In the genomic region with DNA sequence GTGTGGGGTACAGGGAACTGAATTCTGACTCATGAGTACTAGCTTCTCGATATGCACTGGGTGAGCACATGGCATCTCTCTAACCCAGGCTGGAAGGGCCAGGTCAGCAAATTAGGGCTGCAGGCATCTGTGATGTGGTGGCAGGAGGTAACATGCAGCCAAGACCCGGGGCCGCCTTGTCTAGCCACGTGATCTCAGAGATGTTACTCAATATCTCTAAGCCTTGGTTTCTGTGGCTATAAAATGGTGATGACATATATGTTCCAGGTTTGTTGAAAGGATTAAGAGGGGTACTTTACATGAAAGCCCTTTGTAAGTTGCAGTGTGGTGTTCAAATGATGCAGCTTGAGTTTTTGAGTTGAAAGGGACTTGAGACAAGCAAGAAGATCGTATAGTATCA, we compare ENCODE assay signal across 12 cellular contexts. TPM values are rescaled to one million over a fixed set of nuclear protein-coding genes. Genes with fewer than 3 reads are reported as not detected.
A peak's percentile ranks its signal among the peaks of the same experiment; 100 is the strongest.
DNase-seq lines count a peak whose midpoint lies in the region; ATAC-seq, FAIRE-seq and TF ChIP-seq lines count a peak whose summit lies in the region.
"Had no signal": no experiment of that assay in that cellular context is flagged by ENCODE, and none has a peak within 500 bp of the region (broad histone marks: within the 10 kb centered on the region; RNA-seq: fewer than 3 reads in every experiment).

No MANE protein-coding gene starts in this region.

- peaks cover 24% of the 10 kb centered on the region for H3K4me1 ChIP-seq in A549

- WGBS in A549 (ENCODE audit: missing lambda C conversion rate): 88% methylated on average over 5 of the region's 5 CpGs

- CTCF ChIA-PET in A549 (lab: Yijun Ruan, JAX): no interaction called here

- TF ChIP-seq RAD21 in A549 (conservative IDR thresholded peaks at IDR 0.05 in 1 of 2, IDR thresholded peaks at IDR 0.05 in 1 of 2): no peak

- no peak overlapping the region; a peak in 1 of 6 replicates for H3K27ac ChIP-seq in A549

- POLR2A ChIA-PET in A549 (lab: Yijun Ruan, JAX): no interaction called here

- no peak for FAIRE-seq in A549 (lab: Jason Lieb, UNC)
- FAIRE-seq: D721Med had no signal

- no peak for DNase-seq in A549 (ENCODE audit: low read depth in 1 of 2, low spot score in 1 of 2)
- peak; percentile 47 for DNase-seq in H4 (ENCODE audit: low spot score)
- DNase-seq in OCI-M1 (lab: John Stamatoyannopoulos, UW): peak; percentile 66
- peak; percentile 90 for DNase-seq in fibroblast of villous mesenchyme (ENCODE audit: low read depth)
- DNase-seq in OCI-M2 (lab: John Stamatoyannopoulos, UW; ENCODE audit: unreplicated experiment): no peak
- DNase-seq in hippocampal formation (lab: John Stamatoyannopoulos, UW): no peak
- no peak for DNase-seq in T1000 (lab: John Stamatoyannopoulos, UW)
- no peak for DNase-seq in GM19240 (ENCODE audit: insufficient read length, low spot score)
- DNase-seq: amniotic stem cell had no signal

- ATAC-seq in A549: no peak

- no peak for TF ChIP-seq POLR2A in A549 (IDR thresholded peaks at IDR 0.05; ENCODE audit: low read length)

- H3K9me3 ChIP-seq in A549: no peaks in the 10 kb centered on the region

- TF ChIP-seq CTCF in A549 (IDR thresholded peaks at IDR 0.05) (no peak), fibroblast of villous mesenchyme (IDR thresholded peaks at IDR 0.05; ENCODE audit: insufficient read depth, low read depth, low read length) (no peak)

- no peak overlapping the region for H3K4me2 ChIP-seq in A549

- no peak for TF ChIP-seq EP300 in A549 (IDR thresholded peaks at IDR 0.05)

- H3K4me3 ChIP-seq in A549: no peak overlapping the region
- no peak overlapping the region for H3K4me3 ChIP-seq in fibroblast of villous mesenchyme (ENCODE audit: low read depth, low read length)

TF ChIP-seq in A549, 52 proteins besides CTCF, POLR2A, EP300 and RAD21:
- no peak for TF ChIP-seq FOSL2 (IDR thresholded peaks at IDR 0.05)
- no peak for TF ChIP-seq FOSL2 (CRISPR knock-in tag; IDR thresholded peaks at IDR 0.05)
- no peak for TF ChIP-seq MAZ (IDR thresholded peaks at IDR 0.05; ENCODE audit: borderline replicate concordance, low read depth, low read length)
- TF ChIP-seq, protein P1, sequence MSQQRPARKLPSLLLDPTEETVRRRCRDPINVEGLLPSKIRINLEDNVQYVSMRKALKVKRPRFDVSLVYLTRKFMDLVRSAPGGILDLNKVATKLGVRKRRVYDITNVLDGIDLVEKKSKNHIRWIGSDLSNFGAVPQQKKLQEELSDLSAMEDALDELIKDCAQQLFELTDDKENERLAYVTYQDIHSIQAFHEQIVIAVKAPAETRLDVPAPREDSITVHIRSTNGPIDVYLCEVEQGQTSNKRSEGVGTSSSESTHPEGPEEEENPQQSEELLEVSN (IDR thresholded peaks at IDR 0.05; ENCODE audit: borderline replicate concordance, low read depth): no peak
- TF ChIP-seq MAFK (IDR thresholded peaks at IDR 0.05; ENCODE audit: partially characterized antibody): peak; percentile 28
- no peak for TF ChIP-seq CHD4 (IDR thresholded peaks at IDR 0.05; ENCODE audit: borderline replicate concordance)
- no peak for TF ChIP-seq KDM5A (IDR thresholded peaks at IDR 0.05)
TF ChIP-seq in A549: peak in this region for 1.

RNA-seq across cellular contexts. Expression of gene ST14, which starts 3.2 kb away (rescaled TPM):
- polyA plus RNA-seq in A549 (2011; rRNA removed) (0.17 TPM in 2 replicates), A549 (2017; fragmentation: RNase III; extraction: RNeasy Plus Mini Kit Qiagen cat#74134 plus additional on column Dnase treatment) (0.04 to 0.09 TPM (median 0.05 TPM) in 3 replicates)
- polyA plus RNA-seq in A549 (2012; cell fraction: cytosol; rRNA removed): 0.05 and 0.06 TPM in 2 replicates
- 0.14 and 0.28 TPM in 2 replicates for polyA plus RNA-seq in A549 (2012; cell fraction: nucleus; rRNA removed)
- 0.04 TPM in 1 of 2 replicates, not detected in the other for polyA minus RNA-seq in A549 (2011; rRNA and poly(A)+ RNA removed)
- 0.02 and 0.10 TPM in 2 replicates for total RNA-seq in H4 (2014; rRNA removed; shearing (Covaris generic))
- under 0.01 TPM in 1 of 2 replicates, not detected in the other for total RNA-seq in fibroblast of villous mesenchyme
- total RNA-seq: NCI-H460 had no signal
- polyA plus RNA-seq: fibroblast of lung had no signal

Comparison
In these comparisons a context has a peak if more than half of its experiments do, and no peak if none do; other contexts are left out.
1. DNase-seq: peak in H4 (single experiment), OCI-M1 (single experiment) and fibroblast of villous mesenchyme (single experiment); none in A549 (0 of 2), OCI-M2 (single experiment), hippocampal formation (0 of 2), T1000 (single experiment) and GM19240 (single experiment).